29 cellular contexts compared by ENCODE assay signal in genomic region chr15:78895411-78895810, GRCh38.
"Had no signal": no experiment of that assay in that cellular context is flagged by ENCODE, and none has a peak within 500 bp of the region (broad histone marks: within the 10 kb centered on the region; RNA-seq: fewer than 3 reads in every experiment).

No MANE protein-coding gene starts in this region.

- H3K27me3 Mint-ChIP-seq: stimulated activated naive B cell treated with anti-CD40 and anti-IgM and Interleukin-4, amounts not matched to agents 10 μg/mL and 1 μg/mL and 100 μg/mL, for 72 hours had no signal

- H3K4me1 Mint-ChIP-seq: neural progenitor cell had no signal

- H3K4me3 ChIP-seq: body of pancreas, colonic mucosa, lower lobe of right lung, neural progenitor cell, right atrium auricular region, smooth muscle cell, stomach, thyroid gland, upper lobe of left lung, vagina had no signal

- H3K4me3 Mint-ChIP-seq: natural killer cell; neural progenitor cell; stimulated activated naive B cell treated with anti-CD40 and anti-IgM and Interleukin-4, amounts not matched to agents 10 μg/mL and 1 μg/mL and 100 μg/mL, for 72 hours had no signal

- H3K9me3 Mint-ChIP-seq: natural killer cell; neural progenitor cell; stimulated activated naive B cell treated with anti-CD40 and anti-IgM and Interleukin-4, amounts not matched to agents 10 μg/mL and 1 μg/mL and 100 μg/mL, for 72 hours had no signal

- H3K27ac Mint-ChIP-seq: neural progenitor cell; stimulated activated naive B cell treated with anti-CD40 and anti-IgM and Interleukin-4, amounts not matched to agents 10 μg/mL and 1 μg/mL and 100 μg/mL, for 72 hours had no signal

- ATAC-seq: body of pancreas; left lobe of liver; lower lobe of right lung; natural killer cell; stimulated activated naive B cell treated with anti-CD40 and anti-IgM and Interleukin-4, amounts not matched to agents 10 μg/mL and 1 μg/mL and 100 μg/mL, for 72 hours had no signal

- DNase-seq: activated CD4-positive, alpha-beta T cell treated with anti-CD3 and anti-CD28 coated beads for 4 hours; activated CD4-positive, alpha-beta T cell treated with anti-CD3 and anti-CD28 coated beads, Interleukin-2, amount 50 U/mL, for 4 hours; activated CD4-positive, CD25-positive, alpha-beta regulatory T cell; activated gamma-delta T cell treated with Interleukin-2 at 50 U/mL for 16 hours; activated naive CD4-positive, alpha-beta T cell treated with anti-CD3 and anti-CD28 coated beads, Interleukin-2, amount 50 U/mL, for 16 hours; aorta; body of pancreas; cerebellar nuclear complex; colonic mucosa; effector memory CD4-positive, alpha-beta T cell; erythroblast; foreskin melanocyte; kidney glomerular epithelial cell; lower lobe of right lung; mesenchymal stem cell; natural killer cell; stimulated activated CD4-positive, alpha-beta T cell treated with anti-CD3 and anti-CD28 coated beads, Interleukin-1b, Interleukin-23, amount 100 ng/mL, for 48 hours; stimulated activated CD4-positive, alpha-beta T cell treated with anti-CD3 and anti-CD28 coated beads, Interleukin-4, amount 100 ng/mL, for 4 hours; stimulated activated CD8-positive, alpha-beta memory T cell treated with anti-CD3 and anti-CD28 coated beads, Interleukin-4, amount 100 ng/mL, for 48 hours; stimulated activated naive B cell treated with anti-CD40 and anti-IgM and Interleukin-4, amounts not matched to agents 10 μg/mL and 1 μg/mL and 100 μg/mL, for 72 hours; stomach; T-helper 1 cell; thyroid gland; upper lobe of left lung had no signal
